ENCODE assay signal across 1 cellular context in genomic region chr4:184464759-184465454, GRCh38.
TF ChIP-seq lines count a peak whose summit lies in the region.

No MANE protein-coding gene starts in this region.

TF ChIP-seq in GM23338, 12 proteins besides CTCF, POLR2A, EP300 and RAD21 (continued from another document):
- no peak for TF ChIP-seq ZNF462 (CRISPR knock-in tag; IDR thresholded peaks at IDR 0.05)
- no peak for TF ChIP-seq CREB1 (CRISPR knock-in tag; IDR thresholded peaks at IDR 0.05; ENCODE audit: low read depth)
- no peak for TF ChIP-seq EZH2phosphoT487 (IDR thresholded peaks at IDR 0.05; ENCODE audit: unreplicated experiment)
- TF ChIP-seq POLR2AphosphoS5 (IDR thresholded peaks at IDR 0.05; ENCODE audit: low read depth), result no peak
- no peak for TF ChIP-seq NANOG (IDR thresholded peaks at IDR 0.05; ENCODE audit: borderline replicate concordance)
- TF ChIP-seq JUNB (IDR thresholded peaks at IDR 0.05; ENCODE audit: unreplicated experiment), result no peak
